Comparison of ENCODE assay signal across 13 cellular contexts in genomic region chr5:77638763-77639451, GRCh38. TPM values are rescaled to one million over a fixed set of nuclear protein-coding genes. Genes with fewer than 3 reads are reported as not detected.
A peak's percentile ranks its signal among the peaks of the same experiment; 100 is the strongest.
DNase-seq lines count a peak whose midpoint lies in the region; ATAC-seq and TF ChIP-seq lines count a peak whose summit lies in the region.
"Had no signal": no experiment of that assay in that cellular context is flagged by ENCODE, and none has a peak within 500 bp of the region (broad histone marks: within the 10 kb centered on the region; RNA-seq: fewer than 3 reads in every experiment).

No MANE protein-coding gene starts in this region.

- no peaks in the 10 kb centered on the region for H3K9me3 ChIP-seq in ES-I3 (ENCODE audit: control insufficient read depth, insufficient read depth, low read length)
- peaks cover 19% of the 10 kb centered on the region for H3K9me3 ChIP-seq in IMR-90 (ENCODE audit: control insufficient read depth, insufficient read depth, low read length)
- H3K9me3 ChIP-seq in neural cell (ENCODE audit: low read length) = no peaks in the 10 kb centered on the region
- H3K9me3 ChIP-seq: HAP-1, mucosa of descending colon had no signal

- H3K9ac ChIP-seq in ES-I3 (ENCODE audit: low read depth, low read length) (peak overlapping the region; percentile 38; the same call in 1 of the 2 replicates), IMR-90 (ENCODE audit: low read depth, low read length) (no peak overlapping the region), neural cell (ENCODE audit: low read length) (no peak overlapping the region)

- no peak overlapping the region for H3K4ac ChIP-seq in IMR-90 (ENCODE audit: low read depth, low read length)

- in situ Hi-C loops in IMR-90 (cut with MboI; ENCODE audit: low sequenced_read_pairs) = no loop called here

- H3K23ac ChIP-seq in IMR-90 (ENCODE audit: low read depth, low read length) = no peak overlapping the region

- no peak overlapping the region for H2AK5ac ChIP-seq in IMR-90 (ENCODE audit: low read depth, low read length)

- no peak overlapping the region for H3K14ac ChIP-seq in IMR-90 (replicated peaks; ENCODE audit: low read depth, low read length)

- TF ChIP-seq EP300 in neural cell (conservative IDR thresholded peaks at IDR 0.05; ENCODE audit: poor library complexity, severe bottlenecking) = no peak

- H3K27me3 ChIP-seq in IMR-90 (ENCODE audit: control insufficient read depth, insufficient read depth, low read length) = peaks cover 82% of the 10 kb centered on the region
- H3K27me3 ChIP-seq in neural cell (ENCODE audit: insufficient read depth, low read depth, low read length) = peaks cover 100% of the 10 kb centered on the region

- no peak overlapping the region for H2AK9ac ChIP-seq in IMR-90 (replicated peaks; ENCODE audit: low read depth, low read length, poor library complexity)

- POLR2A ChIA-PET in IMR-90 (lab: Charles Lee; ENCODE audit: unreplicated experiment) = no interaction called here

- dilution Hi-C loops in IMR-90 (cut with HindIII; ENCODE audit: low sequenced_read_pairs, unreplicated experiment) = no loop called here

- H2BK15ac ChIP-seq in IMR-90 (ENCODE audit: low read depth, low read length) = no peak overlapping the region

- H3K27ac ChIP-seq in IMR-90 (ENCODE audit: insufficient read depth, low read length) (no peak overlapping the region), coronary artery (no peak overlapping the region), neural cell (ENCODE audit: low read length) (no peak overlapping the region)

- no peak overlapping the region for H3K18ac ChIP-seq in IMR-90 (ENCODE audit: low read depth, low read length)

- no peaks in the 10 kb centered on the region for H3K9me1 ChIP-seq in IMR-90 (ENCODE audit: insufficient read depth, low read length)

- peak; percentile 51 for ATAC-seq in IMR-90 (ENCODE audit: low read depth)
- no peak for ATAC-seq in GM21619 (IDR thresholded peaks at IDR 0.05; ENCODE audit: unreplicated experiment)
- ATAC-seq in HG03354 (IDR thresholded peaks at IDR 0.05; ENCODE audit: poor library complexity, severe bottlenecking, unreplicated experiment) = no peak
- no peak for ATAC-seq in HG02588 (IDR thresholded peaks at IDR 0.05; ENCODE audit: unreplicated experiment)
- ATAC-seq: activated T-helper 17 cell treated with anti-CD3 and anti-CD28 coated beads, Interleukin-2, amount 50 U/mL, for 72 hours; mucosa of descending colon had no signal

- H3K79me1 ChIP-seq in IMR-90 (ENCODE audit: low read depth in 1 of 2, low read length in 2 of 2) = no peaks in the 10 kb centered on the region

- BruUV-seq in IMR-90 (replicated peaks; lab: Mats Ljungman, UMichigan) = no TSS peak

- H4K20me1 ChIP-seq in IMR-90 (ENCODE audit: insufficient read depth, low read length) (peaks cover 9% of the 10 kb centered on the region; the same call in 1 of the 2 replicates), neural cell (ENCODE audit: insufficient read depth) (no peaks in the 10 kb centered on the region)

- TF ChIP-seq RAD21 in IMR-90 (IDR thresholded peaks at IDR 0.05; ENCODE audit: low read length) (no peak), neural cell (conservative IDR thresholded peaks at IDR 0.05) (no peak)

- H3K9me2 ChIP-seq in neural cell (ENCODE audit: insufficient read depth, low read length) = no peaks in the 10 kb centered on the region

- H3K4me3 ChIP-seq in IMR-90 (ENCODE audit: insufficient read depth, low read depth, low read length) (no peak overlapping the region), coronary artery (peak overlapping the region; percentile 4), neural cell (ENCODE audit: low read length) (no peak overlapping the region)
- H3K4me3 ChIP-seq: HAP-1, mucosa of descending colon had no signal

- no peak overlapping the region for H3K56ac ChIP-seq in IMR-90 (ENCODE audit: extremely low read depth, insufficient read depth, low read length)

- 14% methylated on average over 42 of the region's 56 CpGs; no CpG with 5 or more reads in 1 of the 2 experiments for WGBS in IMR-90 (ENCODE audit: extremely low coverage in 2 of 2, insufficient read length in 1 of 2), 2 experiments

- CTCF ChIA-PET in IMR-90 (lab: Yijun Ruan, JAX) = no interaction called here

- no peak overlapping the region for H4K91ac ChIP-seq in IMR-90 (ENCODE audit: insufficient read depth, low read depth, low read length)

- no peak overlapping the region for H2BK5ac ChIP-seq in IMR-90 (ENCODE audit: low read depth, low read length, poor library complexity, severe bottlenecking)

- H3K4me1 ChIP-seq in ES-I3 (ENCODE audit: insufficient read depth, low read length) (peaks cover 17% of the 10 kb centered on the region), IMR-90 (ENCODE audit: control insufficient read depth, insufficient read depth, low read length) (no peaks in the 10 kb centered on the region)

- no peak overlapping the region for H2AFZ ChIP-seq in IMR-90 (replicated peaks; ENCODE audit: low read length, poor library complexity)
- no peak overlapping the region for H2AFZ ChIP-seq in neural cell (ENCODE audit: low read depth, low read length)

- no peak overlapping the region for H4K5ac ChIP-seq in IMR-90 (ENCODE audit: low read depth, low read length)

- no peak for TF ChIP-seq POLR2A in IMR-90 (IDR thresholded peaks at IDR 0.05; ENCODE audit: low read depth, low read length)

- H3K79me2 ChIP-seq in neural cell (replicated peaks; ENCODE audit: insufficient read depth, low read length) = no peaks in the 10 kb centered on the region

- TF ChIP-seq CTCF in IMR-90 (conservative IDR thresholded peaks at IDR 0.05; ENCODE audit: low read depth, low read length) (no peak), coronary artery (IDR thresholded peaks at IDR 0.05) (no peak), neural cell (IDR thresholded peaks at IDR 0.05; ENCODE audit: poor library complexity, severe bottlenecking) (no peak)

- no peaks in the 10 kb centered on the region for H3K36me3 ChIP-seq in ES-I3 (ENCODE audit: insufficient read depth, low read length)
- H3K36me3 ChIP-seq in IMR-90 (ENCODE audit: control insufficient read depth, insufficient read depth, low read length) = no peaks in the 10 kb centered on the region
- H3K36me3 ChIP-seq in neural cell (ENCODE audit: insufficient read depth, low read length) = no peaks in the 10 kb centered on the region
- H3K36me3 ChIP-seq: HAP-1 had no signal

- DNase-seq in IMR-90 = no peak
- DNase-seq in coronary artery (ENCODE audit: low spot score) = no peak
- DNase-seq: EL; mucosa of descending colon; stimulated activated CD4-positive, alpha-beta T cell treated with anti-CD3 and anti-CD28 coated beads, Interleukin-12 subunit alpha, Interleukin-12 subunit beta, amount 100 ng/mL, for 4 hours; T-helper 9 cell had no signal

- intact Hi-C loops in IMR-90 (cut with micrococcal nuclease) = loop anchor here (10.0 kb wide), 1 partner anchor 494 kb away; no protein-coding TSS in a partner anchor

- H3F3A ChIP-seq in neural cell (ENCODE audit: insufficient read depth, low read length, poor library complexity, severe bottlenecking) = no peaks in the 10 kb centered on the region

- H2BK120ac ChIP-seq in IMR-90 (ENCODE audit: low read depth, low read length) = no peak overlapping the region

- H4K8ac ChIP-seq in IMR-90 (ENCODE audit: low read depth in 2 of 2, low read length in 2 of 2) = no peak overlapping the region

- H3K4me2 ChIP-seq in IMR-90 (ENCODE audit: low read depth, low read length) (no peak overlapping the region), neural cell (ENCODE audit: low read length) (no peak overlapping the region)

- H2BK20ac ChIP-seq in IMR-90 (ENCODE audit: low read depth, low read length) = no peak overlapping the region

TF ChIP-seq in IMR-90, 13 proteins besides CTCF, POLR2A, EP300 and RAD21:
- no peak for TF ChIP-seq NFE2L2 (IDR thresholded peaks at IDR 0.05; ENCODE audit: low read depth, low read length)
TF ChIP-seq in IMR-90: peak in this region for 0.

TF ChIP-seq in neural cell, 6 proteins besides CTCF, POLR2A, EP300 and RAD21:
- no peak for TF ChIP-seq POLR2AphosphoS5 (IDR thresholded peaks at IDR 0.05)
- TF ChIP-seq EZH2 (IDR thresholded peaks at IDR 0.05; ENCODE audit: borderline replicate concordance, insufficient read depth, low read length, poor library complexity, severe bottlenecking) = peak; percentile 95
- no peak for TF ChIP-seq REST (IDR thresholded peaks at IDR 0.05; ENCODE audit: borderline replicate concordance)
- TF ChIP-seq SMC3 (conservative IDR thresholded peaks at IDR 0.05; ENCODE audit: poor library complexity) = no peak
- no peak for TF ChIP-seq MXI1 (conservative IDR thresholded peaks at IDR 0.05; ENCODE audit: poor library complexity, severe bottlenecking)
- TF ChIP-seq TAF1 (IDR thresholded peaks at IDR 0.05; ENCODE audit: low read depth) = no peak
TF ChIP-seq in neural cell: peak in this region for 1.

RNA-seq across cellular contexts. Expression of gene OTP, which starts 0.4 kb away (rescaled TPM):
- total RNA-seq in IMR-90 (2012; rRNA removed) = not detected in 2 replicates
- polyA plus RNA-seq in IMR-90 (2012; rRNA removed) (not detected in 2 replicates), neural cell (not detected in 2 replicates)
- not detected in 2 replicates for polyA plus RNA-seq in IMR-90 (2012; cell fraction: cytosol; rRNA removed)
- polyA plus RNA-seq in IMR-90 (2012; cell fraction: nucleus; rRNA removed; ENCODE audit: low replicate concordance) = not detected in 2 replicates
- not detected in 2 replicates for polyA minus RNA-seq in neural cell
- total RNA-seq: activated T-helper 17 cell treated with anti-CD3 and anti-CD28 coated beads, Interleukin-2, amount 50 U/mL, for 72 hours; mucosa of descending colon had no signal
